Comparison of ENCODE assay signal across 23 cellular contexts in the genomic region with DNA sequence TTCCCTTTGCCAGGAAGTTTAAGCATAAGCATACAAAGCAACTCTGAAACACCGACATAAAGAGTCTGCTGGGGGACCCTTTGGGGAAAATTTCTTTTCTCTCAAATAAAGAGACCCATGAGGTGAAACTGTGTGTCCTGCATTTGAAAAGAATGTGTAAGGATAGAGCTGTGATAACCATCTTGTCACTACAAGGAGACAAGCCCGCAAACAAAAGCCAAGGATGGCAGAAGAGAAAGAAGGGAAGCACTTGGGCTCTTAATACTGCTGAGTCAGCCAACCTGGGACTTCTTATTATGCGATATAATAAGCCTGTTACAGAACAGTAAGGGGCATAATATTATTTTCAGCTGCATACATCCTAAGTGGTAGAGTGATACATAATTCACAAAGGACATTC.
"Had no signal": no experiment of that assay in that cellular context is flagged by ENCODE, and none has a peak within 500 bp of the region (broad histone marks: within the 10 kb centered on the region; RNA-seq: fewer than 3 reads in every experiment).

No MANE protein-coding gene starts in this region.

- H3K9me3 ChIP-seq: breast epithelium, gastroesophageal sphincter, left lung, right atrium auricular region, suprapubic skin had no signal

- H3K27me3 ChIP-seq: breast epithelium, gastroesophageal sphincter, left lung, right atrium auricular region, suprapubic skin had no signal

- H3K27ac ChIP-seq: left lung, suprapubic skin had no signal

- H3K4me3 ChIP-seq: breast epithelium, gastroesophageal sphincter, left lung, right atrium auricular region, smooth muscle cell, suprapubic skin had no signal

- H3K27ac Mint-ChIP-seq: activated naive CD8-positive, alpha-beta T cell treated with anti-CD3 and anti-CD28 coated beads, Interleukin-2, amount 10 ng/mL, durations not matched to agents 7 days and 5 days; memory B cell; naive thymus-derived CD8-positive, alpha-beta T cell; stimulated activated naive CD8-positive, alpha-beta T cell treated with anti-CD3 and anti-CD28 coated beads, Interleukin-15, Interleukin-2, amounts not matched to agents 100 ng/mL and 50 ng/mL, for 24 hours; T-helper 2 cell treated with Interferon-gamma antibody and Interleukin-4, amounts not matched to agents 5 μg/mL and 100 μg/mL, for 36 hours; type B pancreatic cell had no signal

- H3K4me2 ChIP-seq: smooth muscle cell had no signal

- H3K9me3 Mint-ChIP-seq: memory B cell; naive thymus-derived CD8-positive, alpha-beta T cell; stimulated activated naive CD8-positive, alpha-beta T cell treated with anti-CD3 and anti-CD28 coated beads, Interleukin-15, Interleukin-2, amounts not matched to agents 100 ng/mL and 50 ng/mL, for 24 hours; T-helper 2 cell treated with Interferon-gamma antibody and Interleukin-4, amounts not matched to agents 5 μg/mL and 100 μg/mL, for 36 hours; type B pancreatic cell had no signal

- H3K36me3 ChIP-seq: breast epithelium, gastroesophageal sphincter, right atrium auricular region, suprapubic skin had no signal

- H3K4me3 Mint-ChIP-seq: activated naive CD8-positive, alpha-beta T cell treated with anti-CD3 and anti-CD28 coated beads, Interleukin-2, amount 10 ng/mL, durations not matched to agents 7 days and 5 days; memory B cell; naive thymus-derived CD8-positive, alpha-beta T cell; stimulated activated naive CD8-positive, alpha-beta T cell treated with anti-CD3 and anti-CD28 coated beads, Interleukin-15, Interleukin-2, amounts not matched to agents 100 ng/mL and 50 ng/mL, for 24 hours; T-helper 2 cell treated with Interferon-gamma antibody and Interleukin-4, amounts not matched to agents 5 μg/mL and 100 μg/mL, for 36 hours had no signal

- H3K27me3 Mint-ChIP-seq: activated naive CD8-positive, alpha-beta T cell treated with anti-CD3 and anti-CD28 coated beads, Interleukin-2, amount 10 ng/mL, durations not matched to agents 7 days and 5 days; memory B cell; naive thymus-derived CD8-positive, alpha-beta T cell; stimulated activated naive CD8-positive, alpha-beta T cell treated with anti-CD3 and anti-CD28 coated beads, Interleukin-15, Interleukin-2, amounts not matched to agents 100 ng/mL and 50 ng/mL, for 24 hours; type B pancreatic cell had no signal

- DNase-seq: activated CD4-positive, alpha-beta T cell treated with anti-CD3 and anti-CD28 coated beads, Interleukin-2, amount 50 U/mL, for 1 hour; activated CD8-positive, alpha-beta memory T cell treated with anti-CD3 and anti-CD28 coated beads for 24 hours; activated naive CD4-positive, alpha-beta T cell; activated naive CD8-positive, alpha-beta T cell treated with anti-CD3 and anti-CD28 coated beads, Interleukin-2, amount 10 ng/mL, durations not matched to agents 7 days and 5 days; activated T-cell treated with anti-CD3 and anti-CD28 coated beads for 4 hours; anterior cingulate cortex; dermis blood vessel endothelial cell; erythroblast; left lung; naive thymus-derived CD8-positive, alpha-beta T cell; posterior cingulate gyrus; stimulated activated CD4-positive, alpha-beta T cell treated with anti-CD3 and anti-CD28 coated beads, Interleukin-4, amount 100 ng/mL, for 4 hours; stimulated activated CD8-positive, alpha-beta memory T cell treated with anti-CD3 and anti-CD28 coated beads, Interleukin-4, amount 100 ng/mL, for 48 hours had no signal

- ATAC-seq: activated CD4-positive, CD25-positive, alpha-beta regulatory T cell treated with anti-CD3 and anti-CD28 coated beads, Interleukin-2, amount 50 U/mL, for 24 hours; gastroesophageal sphincter; left lung; naive thymus-derived CD8-positive, alpha-beta T cell had no signal
